ENCODE assay signal across 10 cellular contexts in genomic region chrX:67544281-67544680, GRCh38. TPM values are rescaled to one million over a fixed set of nuclear protein-coding genes. Genes with fewer than 3 reads are reported as not detected.
DNase-seq lines count a peak whose midpoint lies in the region; ATAC-seq, FAIRE-seq and TF ChIP-seq lines count a peak whose summit lies in the region.
"Had no signal": no experiment of that assay in that cellular context is flagged by ENCODE, and none has a peak within 500 bp of the region (broad histone marks: within the 10 kb centered on the region; RNA-seq: fewer than 3 reads in every experiment).

No MANE protein-coding gene starts in this region.

- H2AFZ ChIP-seq in astrocyte (ENCODE audit: low read depth, low read length) (peak overlapping the region; percentile 69), smooth muscle cell (ENCODE audit: low read depth) (peak overlapping the region; percentile 50)

- 49% methylated on average over 9 of the region's 21 CpGs for WGBS in smooth muscle cell (ENCODE audit: low lambda C conversion rate)

- peaks cover 4% of the 10 kb centered on the region for H3K4me1 Mint-ChIP-seq in astrocyte (ENCODE audit: low read depth, unreplicated experiment)

- peak overlapping the region; percentile 70 for H3K4me3 ChIP-seq in HFF-Myc (replicated peaks; ENCODE audit: low read depth, low read length)
- H3K4me3 ChIP-seq in astrocyte (ENCODE audit: insufficient read depth, low read depth, low read length), result peak overlapping the region; percentile 64
- peak overlapping the region; percentile 64 for H3K4me3 ChIP-seq in iPS-18a (ENCODE audit: low read length)
- peak overlapping the region; percentile 50 for H3K4me3 ChIP-seq in smooth muscle cell

- H3K36me3 ChIP-seq in astrocyte (ENCODE audit: insufficient read depth, low read length), result no peaks in the 10 kb centered on the region
- no peaks in the 10 kb centered on the region for H3K36me3 ChIP-seq in iPS-18a (ENCODE audit: control insufficient read depth, low read depth, low read length)
- H3K36me3 ChIP-seq in smooth muscle cell (ENCODE audit: low read depth), result no peaks in the 10 kb centered on the region

- H3K4me2 ChIP-seq in astrocyte (ENCODE audit: low read length), result peak overlapping the region; percentile 89
- H3K4me2 ChIP-seq in smooth muscle cell, result peak overlapping the region; percentile 84

- H3K9ac ChIP-seq in astrocyte (ENCODE audit: low read length) (peak overlapping the region; percentile 60), iPS-18a (ENCODE audit: low read length) (peak overlapping the region; percentile 20), smooth muscle cell (ENCODE audit: low read depth) (no peak overlapping the region)

- H3K9me3 Mint-ChIP-seq in astrocyte (ENCODE audit: unreplicated experiment), result no peaks in the 10 kb centered on the region

- no peaks in the 10 kb centered on the region for H3K27me3 ChIP-seq in astrocyte (ENCODE audit: insufficient read depth, low read length)
- peaks cover 26% of the 10 kb centered on the region for H3K27me3 ChIP-seq in iPS-18a (ENCODE audit: control insufficient read depth, insufficient read depth, low read length)
- H3K27me3 ChIP-seq in smooth muscle cell (ENCODE audit: low read depth), result peaks cover 4% of the 10 kb centered on the region

- no peak for TF ChIP-seq CTCF in HFF-Myc (IDR thresholded peaks at IDR 0.05; ENCODE audit: low read depth, low read length, missing control alignments)
- no peak for TF ChIP-seq CTCF in astrocyte (IDR thresholded peaks at IDR 0.05; ENCODE audit: insufficient read depth, low read depth, low read length)
- no peak for TF ChIP-seq CTCF in smooth muscle cell (IDR thresholded peaks at IDR 0.05; ENCODE audit: borderline replicate concordance, insufficient read depth, poor library complexity, severe bottlenecking)

- no peaks in the 10 kb centered on the region for H3K9me3 ChIP-seq in astrocyte (ENCODE audit: insufficient read depth, low read depth, low read length)
- H3K9me3 ChIP-seq in iPS-18a (ENCODE audit: control insufficient read depth, low read depth, low read length), result peaks cover 6% of the 10 kb centered on the region
- H3K9me3 ChIP-seq in smooth muscle cell (replicated peaks; ENCODE audit: low read depth), result no peaks in the 10 kb centered on the region

- peak overlapping the region; percentile 89 for H3K4me3 Mint-ChIP-seq in astrocyte (ENCODE audit: unreplicated experiment)

- no peak overlapping the region for H3K27ac ChIP-seq in astrocyte (ENCODE audit: low read depth, low read length)
- H3K27ac ChIP-seq in iPS-18a (ENCODE audit: low read length), result no peak overlapping the region
- H3K27ac ChIP-seq in smooth muscle cell (ENCODE audit: low read depth), result no peak overlapping the region

- no peaks in the 10 kb centered on the region for H3F3A ChIP-seq in smooth muscle cell (ENCODE audit: low read depth)

- peaks cover 5% of the 10 kb centered on the region for H4K20me1 ChIP-seq in astrocyte (ENCODE audit: insufficient read depth, low read length)
- no peaks in the 10 kb centered on the region for H4K20me1 ChIP-seq in smooth muscle cell (ENCODE audit: low read depth)

- FAIRE-seq in astrocyte (lab: Jason Lieb, UNC), result no peak

- ATAC-seq in GM19035 (IDR thresholded peaks at IDR 0.05; ENCODE audit: unreplicated experiment), result no peak
- ATAC-seq in GM21381 (IDR thresholded peaks at IDR 0.05; ENCODE audit: unreplicated experiment), result no peak
- no peak for ATAC-seq in HG03045 (IDR thresholded peaks at IDR 0.05; ENCODE audit: unreplicated experiment)

- H3K27me3 Mint-ChIP-seq in astrocyte (ENCODE audit: low read depth, unreplicated experiment), result no peaks in the 10 kb centered on the region

- H3K79me2 ChIP-seq in astrocyte (ENCODE audit: insufficient read depth, low read length) (no peaks in the 10 kb centered on the region), smooth muscle cell (ENCODE audit: low read depth) (no peaks in the 10 kb centered on the region)

- H3K27ac Mint-ChIP-seq in astrocyte (ENCODE audit: unreplicated experiment), result peak overlapping the region; percentile 77

- peaks cover 6% of the 10 kb centered on the region for H3K4me1 ChIP-seq in astrocyte (ENCODE audit: insufficient read depth, low read length)
- peaks cover 3% of the 10 kb centered on the region for H3K4me1 ChIP-seq in iPS-18a (ENCODE audit: control insufficient read depth, low read depth, low read length)
- no peaks in the 10 kb centered on the region for H3K4me1 ChIP-seq in smooth muscle cell (ENCODE audit: low read depth)

- no peak for DNase-seq in HFF-Myc (ENCODE audit: extremely low read depth, low read depth)
- no peak for DNase-seq in astrocyte (ENCODE audit: low read depth)
- no peak for DNase-seq in smooth muscle cell (lab: John Stamatoyannopoulos, UW; ENCODE audit: unreplicated experiment)
- DNase-seq in COLO668 (lab: John Stamatoyannopoulos, UW; ENCODE audit: unreplicated experiment), result no peak
- DNase-seq: activated T-cell treated with anti-CD3 and anti-CD28 coated beads, Interleukin-2, amount 50 U/mL, for 48 hours; NCI-H446 treated with DMSO at 0.1 percent for 48 hours had no signal

- no peaks in the 10 kb centered on the region for H3K36me3 Mint-ChIP-seq in astrocyte (ENCODE audit: low read depth, unreplicated experiment)

RNA-seq across cellular contexts. Expression of gene AR, which starts 0.5 kb away (rescaled TPM):
- 8.3 and 9.0 TPM in 2 replicates for total RNA-seq in astrocyte
- 2.4 and 2.7 TPM in 2 replicates for total RNA-seq in smooth muscle cell
- polyA plus RNA-seq in smooth muscle cell, result 0.72 and 1.3 TPM in 2 replicates
